ENCODE assay signal across 12 cellular contexts in genomic region chr11:1557904-1558831, GRCh38. TPM values are rescaled to one million over a fixed set of nuclear protein-coding genes. Genes with fewer than 3 reads are reported as not detected.
A peak's percentile ranks its signal among the peaks of the same experiment; 100 is the strongest.
DNase-seq lines count a peak whose midpoint lies in the region; ATAC-seq and TF ChIP-seq lines count a peak whose summit lies in the region.
"Had no signal": no experiment of that assay in that cellular context is flagged by ENCODE, and none has a peak within 500 bp of the region (broad histone marks: within the 10 kb centered on the region; RNA-seq: fewer than 3 reads in every experiment).

No MANE protein-coding gene starts in this region.

- ATAC-seq in PC-3 = peak; percentile 34

- H3K9me3 ChIP-seq in PC-3 (ENCODE audit: low read length) (no peaks in the 10 kb centered on the region), muscle layer of colon (ENCODE audit: low read length) (no peaks in the 10 kb centered on the region)
- H3K9me3 ChIP-seq: BLaER1 treated with 17β-estradiol and CSF1 and Interleukin-3, amounts not matched to agents 10 nM and 100 nM had no signal

- no peaks in the 10 kb centered on the region for H3K27me3 ChIP-seq in PC-3 (ENCODE audit: low read length)
- H3K27me3 ChIP-seq in muscle layer of colon (ENCODE audit: control insufficient read depth in 1 of 2, insufficient read depth in 2 of 2, low read length in 2 of 2) = no peaks in the 10 kb centered on the region

- H3K4me2 ChIP-seq in PC-3 (ENCODE audit: low read length) = peak overlapping the region; percentile 89
- H3K4me2 ChIP-seq: BLaER1 treated with 17β-estradiol and CSF1 and Interleukin-3, amounts not matched to agents 10 nM and 100 nM had no signal

- no peaks in the 10 kb centered on the region for H3K9me2 ChIP-seq in PC-3 (replicated peaks; ENCODE audit: low read length)

- no TSS peak for BruUV-seq in PC-3 (replicated peaks; lab: Mats Ljungman, UMichigan)

- no peak overlapping the region; the same call in 1 of the 2 replicates for H2AFZ ChIP-seq in PC-3 (ENCODE audit: low read length)

- H3K4me3 ChIP-seq in PC-3 (ENCODE audit: low read length) (peak overlapping the region; percentile 63), epithelial cell of proximal tubule (ENCODE audit: low read depth, low read length) (peak overlapping the region; percentile 28), muscle layer of colon (ENCODE audit: low read depth in 1 of 2, low read length in 2 of 2) (peak overlapping the region; percentile 16 to 32)
- H3K4me3 ChIP-seq: BLaER1 treated with 17β-estradiol and CSF1 and Interleukin-3, amounts not matched to agents 10 nM and 100 nM had no signal

- TF ChIP-seq CTCF in PC-3 (conservative IDR thresholded peaks at IDR 0.05; ENCODE audit: low read depth, low read length) (no peak), epithelial cell of proximal tubule (conservative IDR thresholded peaks at IDR 0.05; ENCODE audit: low read depth, low read length) (no peak)

- CTCF ChIA-PET in PC-3 (lab: Charles Lee) = interaction anchor here (1.3 to 1.9 kb wide), 3 partner anchors 11 to 17 kb away, joined by 6 to 12 read pairs (median 8); no protein-coding TSS in a partner anchor

- intact Hi-C loops in PC-3 (cut with micrococcal nuclease) = loop anchor here (2.0 kb wide), 1 partner anchor 17 kb away; no protein-coding TSS in a partner anchor

- DNase-seq in A172 (ENCODE audit: low spot score) (peak; percentile 97), PC-3 (peak; percentile 85), epithelial cell of proximal tubule (ENCODE audit: low read depth) (peak; percentile 18), NK-92 (lab: John Stamatoyannopoulos, UW; ENCODE audit: unreplicated experiment) (no peak), DMS79 (lab: John Stamatoyannopoulos, UW) (no peak), SK-N-DZ (ENCODE audit: low spot score) (no peak)
- no peak for DNase-seq in activated CD4-positive, CD25-positive, alpha-beta regulatory T cell treated with anti-CD3 and anti-CD28 coated beads, Interleukin-2, amount 50 U/mL, for 72 hours
- DNase-seq: GOT3, NCI-H82, retina had no signal

- peak overlapping the region; percentile 56 for H3K9ac ChIP-seq in PC-3 (ENCODE audit: low read length)
- H3K9ac ChIP-seq in muscle layer of colon (ENCODE audit: low read length) = peak overlapping the region; percentile 76
- H3K9ac ChIP-seq: BLaER1 treated with 17β-estradiol and CSF1 and Interleukin-3, amounts not matched to agents 10 nM and 100 nM had no signal

- no peaks in the 10 kb centered on the region for H3F3A ChIP-seq in PC-3 (ENCODE audit: low read length, unreplicated experiment)

- POLR2A ChIA-PET in PC-3 (lab: Charles Lee; ENCODE audit: unreplicated experiment) = interaction anchor here (0.5 to 0.6 kb wide), 2 partner anchors 51 to 598 kb away, joined by 3 to 9 read pairs; no protein-coding TSS in a partner anchor

- H3K27ac ChIP-seq in PC-3 (ENCODE audit: low read length) (peak overlapping the region; percentile 79), muscle layer of colon (ENCODE audit: low read depth, low read length) (peak overlapping the region; percentile 97)
- H3K27ac ChIP-seq: BLaER1 treated with 17β-estradiol and CSF1 and Interleukin-3, amounts not matched to agents 10 nM and 100 nM had no signal

- H4K20me1 ChIP-seq in PC-3 (ENCODE audit: low read length) = no peaks in the 10 kb centered on the region

- no peaks in the 10 kb centered on the region for H3K36me3 ChIP-seq in PC-3 (ENCODE audit: low read depth, low read length)
- H3K36me3 ChIP-seq in muscle layer of colon (ENCODE audit: insufficient read depth, low read length) = peaks cover 9% of the 10 kb centered on the region

- H3K4me1 ChIP-seq in PC-3 (ENCODE audit: insufficient read depth, low read length) = peaks cover 29% of the 10 kb centered on the region
- peaks cover 20% of the 10 kb centered on the region for H3K4me1 ChIP-seq in muscle layer of colon (ENCODE audit: insufficient read depth, low read length)

- no peaks in the 10 kb centered on the region for H3K79me2 ChIP-seq in PC-3 (ENCODE audit: low read length)

RNA-seq across cellular contexts. Expression of gene DUSP8, which starts 13.9 kb away (rescaled TPM):
- total RNA-seq in A172 (2014; rRNA removed; shearing (Covaris generic)) = 2.9 and 5.1 TPM in 2 replicates
- total RNA-seq in PC-3 (2014; rRNA removed) (2.4 and 2.6 TPM in 2 replicates), epithelial cell of proximal tubule (9.7 and 13.1 TPM in 2 replicates)
- polyA plus RNA-seq in SK-N-DZ (2014; cell fraction: cytosol; rRNA removed) = 3.7 and 8.8 TPM in 2 replicates
- 4.9 and 6.9 TPM in 2 replicates for polyA plus RNA-seq in SK-N-DZ (2014; cell fraction: nucleus; rRNA removed)

RNA-seq across cellular contexts. Expression of gene KRTAP5-1, which starts 26.9 kb away (rescaled TPM):
- total RNA-seq in A172 (2014; rRNA removed; shearing (Covaris generic)) = not detected in 2 replicates
- not detected in 2 replicates for total RNA-seq in PC-3 (2014; rRNA removed)
- not detected in 2 replicates for total RNA-seq in epithelial cell of proximal tubule
- polyA plus RNA-seq in SK-N-DZ (2014; cell fraction: cytosol; rRNA removed) = not detected in 2 replicates
- polyA plus RNA-seq in SK-N-DZ (2014; cell fraction: nucleus; rRNA removed) = not detected in 2 replicates

RNA-seq across cellular contexts. Expression of gene KRTAP5-2, which starts 39.9 kb away (rescaled TPM):
- not detected in 2 replicates for total RNA-seq in A172 (2014; rRNA removed; shearing (Covaris generic))
- total RNA-seq in PC-3 (2014; rRNA removed) (not detected in 2 replicates), epithelial cell of proximal tubule (not detected in 2 replicates)
- not detected in 2 replicates for polyA plus RNA-seq in SK-N-DZ (2014; cell fraction: cytosol; rRNA removed)
- not detected in 2 replicates for polyA plus RNA-seq in SK-N-DZ (2014; cell fraction: nucleus; rRNA removed)

RNA-seq across cellular contexts. Expression of gene KRTAP5-3, which starts 50.1 kb away (rescaled TPM):
- not detected in 2 replicates for total RNA-seq in A172 (2014; rRNA removed; shearing (Covaris generic))
- total RNA-seq in PC-3 (2014; rRNA removed) (not detected in 2 replicates), epithelial cell of proximal tubule (not detected in 2 replicates)
- not detected in 2 replicates for polyA plus RNA-seq in SK-N-DZ (2014; cell fraction: cytosol; rRNA removed)
- polyA plus RNA-seq in SK-N-DZ (2014; cell fraction: nucleus; rRNA removed) = not detected in 2 replicates

Comparison
In these comparisons a context has a peak if more than half of its experiments do, and no peak if none do; other contexts are left out.
1. DNase-seq: peak in A172 (single experiment), PC-3 (single experiment) and epithelial cell of proximal tubule (single experiment); none in activated CD4-positive, CD25-positive, alpha-beta regulatory T cell treated with anti-CD3 and anti-CD28 coated beads, Interleukin-2, amount 50 U/mL, for 72 hours (single experiment), NK-92 (single experiment), DMS79 (single experiment) and SK-N-DZ (single experiment).
2. Peak in every context shown above with its lines, with median percentiles within 50 percentile points of each other: H3K4me3 ChIP-seq.